ENCODE assay signal across 8 cellular contexts in the genomic region with DNA sequence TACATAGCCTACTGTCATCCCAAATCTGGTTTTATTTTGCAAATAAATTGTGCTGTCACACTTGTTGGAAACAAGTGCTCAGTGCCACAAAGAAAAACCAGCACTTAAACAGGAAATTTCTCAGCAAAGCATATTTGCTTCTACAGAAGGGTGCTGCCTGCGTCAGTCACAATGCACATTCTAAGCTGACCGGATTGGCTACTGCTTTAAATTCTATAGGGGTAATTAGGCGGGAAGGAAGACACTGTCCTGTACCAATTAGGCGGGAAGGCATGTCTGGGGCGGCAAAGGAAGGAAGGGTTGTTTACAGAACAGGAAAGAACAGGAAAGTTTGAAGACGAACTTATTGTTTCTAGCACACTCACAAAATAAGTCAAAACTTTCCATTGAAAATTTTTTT. TPM values are rescaled to one million over a fixed set of nuclear protein-coding genes. Genes with fewer than 3 reads are reported as not detected.
DNase-seq lines count a peak whose midpoint lies in the region; ATAC-seq and TF ChIP-seq lines count a peak whose summit lies in the region.

No MANE protein-coding gene starts in this region.

- peak; percentile 22 for ATAC-seq in GM21619 (IDR thresholded peaks at IDR 0.05; ENCODE audit: unreplicated experiment)

- DNase-seq in DMS153 treated with DMSO at 0.1 percent for 48 hours (lab: John Stamatoyannopoulos, UW; ENCODE audit: unreplicated experiment): peak; percentile 40
- DNase-seq in T follicular helper cell (ENCODE audit: low read depth): peak; percentile 26
- DNase-seq in coronary artery (ENCODE audit: low spot score): no peak
- no peak for DNase-seq in osteocyte (ENCODE audit: extremely low spot score, unreplicated experiment)
- DNase-seq in NCI-H1694 treated with DMSO at 0.1 percent for 48 hours (lab: John Stamatoyannopoulos, UW): no peak
- DNase-seq in nucleus accumbens (lab: John Stamatoyannopoulos, UW): no peak
- DNase-seq in posterior cingulate gyrus: no peak

- H3K4me3 ChIP-seq in coronary artery: peak overlapping the region; percentile 76

- H3K27ac ChIP-seq in coronary artery: peak overlapping the region; percentile 23 to 40

- peak overlapping the region; percentile 48 for H3K4me3 Mint-ChIP-seq in osteocyte (ENCODE audit: unreplicated experiment)

- peaks cover 34% of the 10 kb centered on the region for H3K36me3 Mint-ChIP-seq in osteocyte (ENCODE audit: unreplicated experiment)

- TF ChIP-seq CTCF in coronary artery (IDR thresholded peaks at IDR 0.05): no peak
- no peak for TF ChIP-seq CTCF in osteocyte (IDR thresholded peaks at IDR 0.05)

- no peaks in the 10 kb centered on the region for H3K9me3 Mint-ChIP-seq in osteocyte (ENCODE audit: unreplicated experiment)

- no peak overlapping the region for H3K27ac Mint-ChIP-seq in osteocyte (ENCODE audit: unreplicated experiment)

- peaks cover 52% of the 10 kb centered on the region for H3K4me1 Mint-ChIP-seq in osteocyte (ENCODE audit: unreplicated experiment)

- no peaks in the 10 kb centered on the region for H3K27me3 Mint-ChIP-seq in osteocyte (ENCODE audit: unreplicated experiment)

- intact Hi-C loops in posterior cingulate gyrus (cut with DNase I): loop anchor here (5.0 kb wide), 1 partner anchor 55 kb away; no protein-coding TSS in a partner anchor

RNA-seq across cellular contexts. Expression of a gene that starts 2.8 kb away (rescaled TPM):
- total RNA-seq in osteocyte: 62.4 and 65.9 TPM in 2 replicates

Comparison
In these comparisons a context has a peak if more than half of its experiments do, and no peak if none do; other contexts are left out.
1. DNase-seq: peak in DMS153 treated with DMSO at 0.1 percent for 48 hours (single experiment) and T follicular helper cell (single experiment); none in coronary artery (single experiment), osteocyte (single experiment), NCI-H1694 treated with DMSO at 0.1 percent for 48 hours (single experiment), nucleus accumbens (0 of 56) and posterior cingulate gyrus (0 of 10).